21 cellular contexts compared by ENCODE assay signal in the genomic region with DNA sequence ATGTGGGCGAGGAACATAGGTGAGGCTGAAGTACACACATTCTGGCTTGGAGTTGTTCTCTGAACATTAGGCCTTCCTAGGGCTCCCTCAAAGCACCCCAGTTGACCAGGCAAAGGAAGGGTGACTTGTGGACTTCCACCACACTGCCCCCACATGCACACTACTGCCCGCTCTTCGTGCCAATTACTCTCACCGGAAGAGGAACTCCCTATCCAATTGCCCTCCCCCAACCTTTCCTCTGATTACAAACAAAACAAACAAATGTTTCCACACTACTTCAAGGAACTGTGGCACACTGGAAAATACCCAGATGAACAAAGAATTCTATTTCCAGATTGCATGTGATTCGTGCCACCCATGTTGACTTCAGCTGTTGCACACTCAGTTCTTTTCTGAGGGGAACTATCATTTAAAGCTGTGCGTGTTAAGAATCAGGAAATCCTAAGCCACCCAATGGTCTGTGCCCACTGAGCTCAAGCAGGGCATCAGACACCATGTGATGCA.
DNase-seq lines count a peak whose midpoint lies in the region; ATAC-seq and TF ChIP-seq lines count a peak whose summit lies in the region.
"Had no signal": no experiment of that assay in that cellular context is flagged by ENCODE, and none has a peak within 500 bp of the region (broad histone marks: within the 10 kb centered on the region; RNA-seq: fewer than 3 reads in every experiment).

No MANE protein-coding gene starts in this region.

- TF ChIP-seq POLR2A in adrenal gland (IDR thresholded peaks at IDR 0.05), result no peak

- no peak overlapping the region for H3K4me2 ChIP-seq in Karpas-422 (ENCODE audit: low read depth, low read length, poor library complexity, severe bottlenecking)
- H3K4me2 ChIP-seq: A549 had no signal

- intact Hi-C loops in adrenal gland (cut with DNase I), result no loop called here

- 74 to 88% (median 78%) methylated on average over 6 of the region's 6 CpGs for WGBS in adrenal gland, 4 donors

- no peaks in the 10 kb centered on the region for H3K9me2 ChIP-seq in Karpas-422 (replicated peaks; ENCODE audit: insufficient read depth, low read length)

- no peaks in the 10 kb centered on the region for H3K79me2 ChIP-seq in Karpas-422 (ENCODE audit: low read length)

- peak in 9 of 14 donors; percentile 16 to 57 (median 38) for DNase-seq in C1 segment of cervical spinal cord (lab: John Stamatoyannopoulos, UW)
- peak; percentile 29 to 61 (median 36) for DNase-seq in adrenal gland
- no peak for DNase-seq in left lobe of liver (ENCODE audit: low spot score)
- DNase-seq in pons (ENCODE audit: low spot score), result peak; percentile 90
- no peak for DNase-seq in SJCRH30
- no peak for DNase-seq in activated naive CD4-positive, alpha-beta T cell treated with anti-CD3 and anti-CD28 coated beads, Interleukin-2, amount 50 U/mL, for 16 hours
- DNase-seq in Karpas-422, result no peak
- DNase-seq: activated CD4-positive, alpha-beta T cell treated with anti-CD3 and anti-CD28 coated beads for 36 hours; colonic mucosa; HCEC 1CT; islet precursor cell; NCI-H1105 treated with DMSO at 0.1 percent for 48 hours; NCI-H2107; NCI-H510A; spleen; stimulated activated CD4-positive, alpha-beta T cell treated with anti-CD3 and anti-CD28 coated beads, Interleukin-4, amount 100 ng/mL, for 24 hours; stomach; uterus had no signal

- no peaks in the 10 kb centered on the region for H4K20me1 ChIP-seq in Karpas-422 (ENCODE audit: insufficient read depth, low read depth, low read length)
- H4K20me1 ChIP-seq: BLaER1 treated with 17β-estradiol and CSF1 and Interleukin-3, amounts not matched to agents 10 nM and 100 nM had no signal

- no peaks in the 10 kb centered on the region for H3K9me3 ChIP-seq in adrenal gland (replicated peaks in 1 of 3)
- no peaks in the 10 kb centered on the region for H3K9me3 ChIP-seq in SJCRH30 (replicated peaks)
- H3K9me3 ChIP-seq in Karpas-422 (ENCODE audit: low read length), result no peaks in the 10 kb centered on the region
- H3K9me3 ChIP-seq: A549; BLaER1 treated with 17β-estradiol and CSF1 and Interleukin-3, amounts not matched to agents 10 nM and 100 nM; colonic mucosa; uterus had no signal

- TF ChIP-seq CTCF in adrenal gland (IDR thresholded peaks at IDR 0.05), result no peak

- H3K9ac ChIP-seq in Karpas-422 (ENCODE audit: low read length), result no peak overlapping the region

- peak; percentile 58 for ATAC-seq in left lobe of liver
- ATAC-seq in GM18873 (IDR thresholded peaks at IDR 0.05; ENCODE audit: low FRiP score, unreplicated experiment), result no peak
- ATAC-seq: A549; activated CD4-positive, alpha-beta T cell treated with anti-CD3 and anti-CD28 coated beads for 36 hours had no signal

- no peaks in the 10 kb centered on the region for H3K27me3 ChIP-seq in adrenal gland
- H3K27me3 ChIP-seq in SJCRH30, result no peaks in the 10 kb centered on the region
- H3K27me3 ChIP-seq in Karpas-422 (ENCODE audit: low read length), result no peaks in the 10 kb centered on the region
- H3K27me3 ChIP-seq: BLaER1 treated with 17β-estradiol and CSF1 and Interleukin-3, amounts not matched to agents 10 nM and 100 nM; colonic mucosa; spleen; stomach; uterus had no signal

- peaks cover 0 to 6% of the 10 kb centered on the region in 2 donors for H3K36me3 ChIP-seq in adrenal gland (replicated peaks in 1 of 2)
- no peaks in the 10 kb centered on the region for H3K36me3 ChIP-seq in SJCRH30
- H3K36me3 ChIP-seq in Karpas-422 (ENCODE audit: insufficient read depth, low read length), result peaks cover 7% of the 10 kb centered on the region; the same call in 1 of the 2 replicates
- H3K36me3 ChIP-seq: BLaER1 treated with 17β-estradiol and CSF1 and Interleukin-3, amounts not matched to agents 10 nM and 100 nM; colonic mucosa; uterus had no signal

- peaks cover 0 to 3% of the 10 kb centered on the region in 2 donors for H3K4me1 ChIP-seq in adrenal gland (replicated peaks in 1 of 2)
- H3K4me1 ChIP-seq in SJCRH30, result peaks cover 1% of the 10 kb centered on the region; the same call in 1 of the 2 replicates
- peaks cover 5% of the 10 kb centered on the region; the same call in 1 of the 2 replicates for H3K4me1 ChIP-seq in Karpas-422 (ENCODE audit: low read length)
- H3K4me1 ChIP-seq: colonic mucosa, spleen, stomach, uterus had no signal

- H3K27ac ChIP-seq in adrenal gland (peak overlapping the region in 1 of 5 donors; percentile 51), SJCRH30 (no peak overlapping the region), Karpas-422 (ENCODE audit: low read length) (no peak overlapping the region)
- H3K27ac ChIP-seq: A549, colonic mucosa, spleen, stomach, uterus had no signal

- no peak overlapping the region for H2AFZ ChIP-seq in Karpas-422 (ENCODE audit: low read length)

- H3K4me3 ChIP-seq in adrenal gland (no peak overlapping the region), SJCRH30 (no peak overlapping the region), Karpas-422 (ENCODE audit: low read length) (no peak overlapping the region)
- H3K4me3 ChIP-seq: A549; BLaER1 treated with 17β-estradiol and CSF1 and Interleukin-3, amounts not matched to agents 10 nM and 100 nM; colonic mucosa; spleen; stomach; uterus had no signal

Comparison
In these comparisons a context has a peak if more than half of its experiments do, and no peak if none do; other contexts are left out.
1. DNase-seq: peak in C1 segment of cervical spinal cord (9 of 14), adrenal gland (7 of 7) and pons (single experiment); none in left lobe of liver (single experiment), SJCRH30 (0 of 2), activated naive CD4-positive, alpha-beta T cell treated with anti-CD3 and anti-CD28 coated beads, Interleukin-2, amount 50 U/mL, for 16 hours (single experiment) and Karpas-422 (single experiment).